19 cellular contexts compared by ENCODE assay signal in genomic region chr11:2847511-2847910, GRCh38.
"Had no signal": no experiment of that assay in that cellular context is flagged by ENCODE, and none has a peak within 500 bp of the region (broad histone marks: within the 10 kb centered on the region; RNA-seq: fewer than 3 reads in every experiment).

No MANE protein-coding gene starts in this region.

- H3K36me3 ChIP-seq: left ventricle myocardium inferior, prostate gland had no signal

- H3K4me3 ChIP-seq: coronary artery, esophagus muscularis mucosa, left ventricle myocardium inferior, prostate gland had no signal

- FAIRE-seq: kidney, small intestine had no signal

- H3K27me3 ChIP-seq: esophagus muscularis mucosa had no signal

- H3K27ac ChIP-seq: coronary artery, esophagus muscularis mucosa, left ventricle myocardium inferior, prostate gland had no signal

- DNase-seq: activated CD4-positive, alpha-beta T cell treated with anti-CD3 and anti-CD28 coated beads, Interleukin-2, amount 10 ng/mL, durations not matched to agents 24 days and 14 days; activated CD4-positive, CD25-positive, alpha-beta regulatory T cell; activated CD8-positive, alpha-beta memory T cell treated with anti-CD3 and anti-CD28 coated beads, Interleukin-2, amount 50 U/mL, for 48 hours; activated gamma-delta T cell treated with Interleukin-2 at 50 U/mL for 16 hours; activated naive CD8-positive, alpha-beta T cell treated with anti-CD3 and anti-CD28 coated beads for 36 hours; amygdala; central memory CD4-positive, alpha-beta T cell; hippocampal formation; kidney; left ventricle myocardium inferior; right cardiac atrium; small intestine; stimulated activated CD4-positive, alpha-beta T cell treated with anti-CD3 and anti-CD28 coated beads, Interleukin-4, amount 100 ng/mL, for 24 hours; stimulated activated naive CD4-positive, alpha-beta T cell treated with Interleukin-2 at 50 U/mL for 16 hours; substantia nigra had no signal

- H3K4me1 ChIP-seq: esophagus muscularis mucosa, left ventricle myocardium inferior, prostate gland had no signal

- H3K9me3 ChIP-seq: esophagus muscularis mucosa, left ventricle myocardium inferior, prostate gland had no signal

- ATAC-seq: natural killer cell treated with Interleukin-12 subunit alpha and Interleukin-12 subunit beta and Interleukin-15 and Interleukin-18, amount 100 ng/mL, for 72 hours; right cardiac atrium had no signal
